19 cellular contexts compared by ENCODE assay signal in genomic region chr1:83959824-83960441, GRCh38. TPM values are rescaled to one million over a fixed set of nuclear protein-coding genes. Genes with fewer than 3 reads are reported as not detected.
DNase-seq lines count a peak whose midpoint lies in the region; ATAC-seq and TF ChIP-seq lines count a peak whose summit lies in the region.
"Had no signal": no experiment of that assay in that cellular context is flagged by ENCODE, and none has a peak within 500 bp of the region (broad histone marks: within the 10 kb centered on the region; RNA-seq: fewer than 3 reads in every experiment).

No MANE protein-coding gene starts in this region.

- H3K4me3 ChIP-seq in AG09309 (ENCODE audit: control insufficient read depth, low read depth, low read length) (no peak overlapping the region), fibroblast of the aortic adventitia (ENCODE audit: low read depth, low read length) (no peak overlapping the region), colonic mucosa (no peak overlapping the region)
- H3K4me3 ChIP-seq: esophagus muscularis mucosa, thyroid gland had no signal

- no peak for ATAC-seq in T-helper 17 cell

- H3K9me3 ChIP-seq in T-helper 17 cell (ENCODE audit: control insufficient read depth, low read length, poor library complexity, severe bottlenecking) (no peaks in the 10 kb centered on the region), colonic mucosa (no peaks in the 10 kb centered on the region)
- H3K9me3 ChIP-seq: esophagus muscularis mucosa, thyroid gland had no signal

- no peaks in the 10 kb centered on the region for H3K27me3 ChIP-seq in colonic mucosa
- H3K27me3 ChIP-seq: esophagus muscularis mucosa, thyroid gland had no signal

- H3K4me1 Mint-ChIP-seq in T-helper 17 cell: peaks cover 3% of the 10 kb centered on the region
- H3K4me1 Mint-ChIP-seq: natural killer cell had no signal

- DNase-seq in AG09309 (ENCODE audit: low read depth) (peak; percentile 33), HCEC 1CT (peak; percentile 74), fibroblast of the aortic adventitia (ENCODE audit: low read depth) (peak; percentile 87), T-helper 17 cell (no peak), colonic mucosa (no peak), NCI-H1105 treated with DMSO at 0.1 percent for 48 hours (lab: John Stamatoyannopoulos, UW) (no peak), T-helper 1 cell (no peak)
- DNase-seq: activated CD4-positive, alpha-beta T cell treated with anti-CD3 and anti-CD28 coated beads, Interleukin-2, amount 50 U/mL, for 1 hour; activated T-cell treated with anti-CD3 and anti-CD28 coated beads, Interleukin-2, amount 50 U/mL, for 1 hour; Calu3; cortex of kidney; natural killer cell; NCI-H2227 treated with DMSO at 0.1 percent for 48 hours; SHP77 treated with DMSO at 0.1 percent for 48 hours; T1000; thyroid gland had no signal

- no peak overlapping the region for H3K27ac Mint-ChIP-seq in T-helper 17 cell
- H3K27ac Mint-ChIP-seq: activated naive CD8-positive, alpha-beta T cell; natural killer cell had no signal

- no peaks in the 10 kb centered on the region for H3K36me3 Mint-ChIP-seq in T-helper 17 cell (ENCODE audit: low read depth)
- H3K36me3 Mint-ChIP-seq: activated naive CD8-positive, alpha-beta T cell; natural killer cell had no signal

- H3K27me3 Mint-ChIP-seq in T-helper 17 cell: peaks cover 5% of the 10 kb centered on the region
- H3K27me3 Mint-ChIP-seq: activated naive CD8-positive, alpha-beta T cell had no signal

- peak overlapping the region; percentile 96 for H3K27ac ChIP-seq in angular gyrus (ENCODE audit: low read depth, low read length)
- no peak overlapping the region for H3K27ac ChIP-seq in colonic mucosa
- H3K27ac ChIP-seq: esophagus muscularis mucosa, thyroid gland had no signal

- TF ChIP-seq CTCF in AG09309 (IDR thresholded peaks at IDR 0.05; ENCODE audit: control insufficient read depth, insufficient read depth, low read depth, low read length, missing control alignments) (no peak), fibroblast of the aortic adventitia (IDR thresholded peaks at IDR 0.05; ENCODE audit: insufficient read depth, low read length) (no peak), colonic mucosa (IDR thresholded peaks at IDR 0.05) (no peak)

- H3K9ac ChIP-seq in colonic mucosa (ENCODE audit: low read depth in 2 of 2, low read length in 2 of 2): no peak overlapping the region

- H3K4me3 Mint-ChIP-seq in T-helper 17 cell: no peak overlapping the region
- H3K4me3 Mint-ChIP-seq: activated naive CD8-positive, alpha-beta T cell; natural killer cell had no signal

- no peaks in the 10 kb centered on the region for H3K36me3 ChIP-seq in colonic mucosa
- H3K36me3 ChIP-seq: esophagus muscularis mucosa, thyroid gland had no signal

- no peaks in the 10 kb centered on the region for H3K4me1 ChIP-seq in colonic mucosa
- H3K4me1 ChIP-seq: thyroid gland had no signal

- intact Hi-C loops in colonic mucosa (cut with DNase I): no loop called here

RNA-seq across cellular contexts. Expression of gene TTLL7, which starts 39.0 kb away (rescaled TPM):
- total RNA-seq in fibroblast of the aortic adventitia (ENCODE audit: low replicate concordance) (16.0 and 20.9 TPM in 2 replicates), T-helper 17 cell (1 to 10 TPM in 1 of 2 donors, under 1 TPM in 1; 0.60 to 1.5 TPM), colonic mucosa (1 to 10 TPM; 4.1 to 5.0 TPM)

Comparison
In these comparisons a context has a peak if more than half of its experiments do, and no peak if none do; other contexts are left out.
1. DNase-seq: peak in AG09309 (single experiment), HCEC 1CT (single experiment) and fibroblast of the aortic adventitia (single experiment); none in T-helper 17 cell (0 of 3), colonic mucosa (single experiment), NCI-H1105 treated with DMSO at 0.1 percent for 48 hours (single experiment) and T-helper 1 cell (0 of 5).